In the genomic region with DNA sequence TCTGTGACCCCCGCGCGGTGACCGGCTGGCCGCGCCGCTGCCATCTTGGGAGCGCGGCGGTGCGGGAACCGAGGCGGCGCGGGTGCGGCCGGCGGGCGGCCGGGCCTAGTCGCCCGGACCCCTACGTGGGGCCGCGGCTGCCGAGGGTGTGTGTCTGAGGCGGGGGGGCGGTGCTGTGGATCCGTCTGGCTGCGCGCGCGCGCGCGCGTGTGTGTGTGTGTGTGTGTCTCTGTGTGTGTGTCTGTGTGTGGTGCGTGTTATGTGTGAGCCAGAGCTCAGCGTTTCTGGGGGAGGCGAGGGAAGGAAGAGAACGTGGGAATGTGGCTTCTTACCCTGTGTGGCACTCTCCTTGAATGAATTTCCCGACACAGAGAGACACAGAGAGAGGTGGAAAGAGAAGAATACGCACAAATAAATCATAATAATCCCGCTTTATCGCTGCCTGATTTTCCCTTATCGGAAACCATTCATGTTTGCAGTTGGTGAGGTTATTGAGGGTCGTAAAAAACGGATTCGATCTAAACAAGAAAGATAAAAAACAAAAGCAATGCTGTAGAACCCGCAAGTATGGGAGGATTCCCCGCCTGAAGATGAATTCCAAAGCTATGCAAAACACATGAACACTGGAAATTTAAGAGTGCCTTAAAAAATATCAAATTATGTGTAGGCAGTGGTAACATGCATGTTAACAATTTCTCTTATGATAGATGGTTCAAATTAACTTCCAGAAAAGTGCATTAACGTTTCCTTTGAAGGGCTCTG, we compare ENCODE assay signal across 10 cellular contexts. TPM values are rescaled to one million over a fixed set of nuclear protein-coding genes. Genes with fewer than 3 reads are reported as not detected.
DNase-seq lines count a peak whose midpoint lies in the region; ATAC-seq and TF ChIP-seq lines count a peak whose summit lies in the region.
"Had no signal": no experiment of that assay in that cellular context is flagged by ENCODE, and none has a peak within 500 bp of the region (broad histone marks: within the 10 kb centered on the region; RNA-seq: fewer than 3 reads in every experiment).

No MANE protein-coding gene starts in this region.

- peaks cover 75 to 83% of the 10 kb centered on the region in 2 donors for H3K27me3 Mint-ChIP-seq in CD8-positive, alpha-beta memory T cell
- peaks cover 65% of the 10 kb centered on the region for H3K27me3 Mint-ChIP-seq in nephron (ENCODE audit: low read depth)

- TF ChIP-seq CTCF in esophagus muscularis mucosa (IDR thresholded peaks at IDR 0.05) (no peak), nephron (IDR thresholded peaks at IDR 0.05; ENCODE audit: unreplicated experiment in 3 of 3) (no peak)

- peak overlapping the region in 6 of 7 donors; percentile 41 to 70 (median 58) for H3K4me3 Mint-ChIP-seq in CD8-positive, alpha-beta memory T cell
- H3K4me3 Mint-ChIP-seq in nephron: peak overlapping the region; percentile 95 to 96 (median 95)
- H3K4me3 Mint-ChIP-seq: HFFc6 had no signal

- POLR2A ChIA-PET in CD8-positive, alpha-beta memory T cell (lab: Charles Lee): no interaction called here

- H3K4me1 ChIP-seq in CD8-positive, alpha-beta memory T cell (ENCODE audit: insufficient read depth, low read length): peaks cover under 1% of the 10 kb centered on the region
- peaks cover 12 to 68% (median 60%) of the 10 kb centered on the region in 4 donors for H3K4me1 ChIP-seq in esophagus muscularis mucosa

- no peak for ATAC-seq in GM21390 (IDR thresholded peaks at IDR 0.05; ENCODE audit: unreplicated experiment)

- peaks cover 0 to 6% (median 4%) of the 10 kb centered on the region in 3 donors for H3K36me3 Mint-ChIP-seq in CD8-positive, alpha-beta memory T cell
- peaks cover 79% of the 10 kb centered on the region for H3K36me3 Mint-ChIP-seq in nephron (ENCODE audit: low read depth)

- no peaks in the 10 kb centered on the region for H3K36me3 ChIP-seq in CD8-positive, alpha-beta memory T cell (ENCODE audit: insufficient read depth, low read length)
- peaks cover 0 to 10% (median 3%) of the 10 kb centered on the region in 4 donors for H3K36me3 ChIP-seq in esophagus muscularis mucosa

- 50% methylated on average over 15 of the region's 52 CpGs for WGBS in esophagus muscularis mucosa

- CTCF ChIA-PET in CD8-positive, alpha-beta memory T cell (lab: Charles Lee): no interaction called here

- no peak for DNase-seq in CD8-positive, alpha-beta memory T cell
- DNase-seq in RKO (ENCODE audit: low spot score) (peak; percentile 50), esophagus muscularis mucosa (ENCODE audit: extremely low spot score) (peak; percentile 90), OCI-M1 (lab: John Stamatoyannopoulos, UW) (no peak), epidermal melanocyte (ENCODE audit: insufficient read length, low spot score) (no peak)
- DNase-seq in stimulated activated CD4-positive, alpha-beta T cell treated with anti-CD3 and anti-CD28 coated beads, Interleukin-2, amount 100 ng/mL, for 24 hours: no peak
- DNase-seq: DND-41, HFFc6 had no signal

- H3K4me3 ChIP-seq in CD8-positive, alpha-beta memory T cell (ENCODE audit: low read length): no peak overlapping the region
- peak overlapping the region; percentile 71 to 87 (median 76) for H3K4me3 ChIP-seq in esophagus muscularis mucosa

- H3K4me1 Mint-ChIP-seq in CD8-positive, alpha-beta memory T cell: peaks cover 18 to 26% (median 19%) of the 10 kb centered on the region in 3 donors
- H3K4me1 Mint-ChIP-seq in nephron: peaks cover 56% of the 10 kb centered on the region

- peak overlapping the region in 5 of 8 donors; percentile 41 to 82 (median 48) for H3K27ac Mint-ChIP-seq in CD8-positive, alpha-beta memory T cell
- peak overlapping the region; percentile 99 to 100 (median 99) for H3K27ac Mint-ChIP-seq in nephron
- H3K27ac Mint-ChIP-seq: HFFc6 had no signal

- intact Hi-C loops in esophagus muscularis mucosa (cut with DNase I): loop anchor here (10.0 kb wide), 1 partner anchor 326 kb away; no protein-coding TSS in a partner anchor

- no peak overlapping the region for H3K27ac ChIP-seq in CD8-positive, alpha-beta memory T cell (ENCODE audit: low read depth, low read length)
- peak overlapping the region; percentile 66 to 95 (median 91) for H3K27ac ChIP-seq in esophagus muscularis mucosa (replicated peaks in 1 of 4)

- TF ChIP-seq EP300 in esophagus muscularis mucosa (IDR thresholded peaks at IDR 0.05): no peak

- H3K9me3 ChIP-seq in CD8-positive, alpha-beta memory T cell (ENCODE audit: low read length): no peaks in the 10 kb centered on the region
- H3K9me3 ChIP-seq in esophagus muscularis mucosa: no peaks in the 10 kb centered on the region

- peaks cover 5 to 23% (median 10%) of the 10 kb centered on the region in 5 donors for H3K9me3 Mint-ChIP-seq in CD8-positive, alpha-beta memory T cell
- peaks cover 8% of the 10 kb centered on the region for H3K9me3 Mint-ChIP-seq in nephron

- TF ChIP-seq POLR2A in esophagus muscularis mucosa (IDR thresholded peaks at IDR 0.05; ENCODE audit: low read depth): no peak

- peaks cover 42% of the 10 kb centered on the region for H3K27me3 ChIP-seq in CD8-positive, alpha-beta memory T cell (ENCODE audit: insufficient read depth, low read length, poor library complexity, severe bottlenecking)
- peaks cover 0 to 26% (median 0%) of the 10 kb centered on the region in 4 donors for H3K27me3 ChIP-seq in esophagus muscularis mucosa

RNA-seq across cellular contexts. Expression of a gene that starts 5.7 kb away (rescaled TPM):
- not detected for total RNA-seq in CD8-positive, alpha-beta memory T cell
- not detected for polyA plus RNA-seq in CD8-positive, alpha-beta memory T cell
- total RNA-seq in esophagus muscularis mucosa: 10 to 100 TPM; 17.4 to 43.8 (median 40.6) TPM

RNA-seq across cellular contexts. Expression of a gene that starts 7.7 kb away (rescaled TPM):
- not detected for total RNA-seq in CD8-positive, alpha-beta memory T cell
- not detected for polyA plus RNA-seq in CD8-positive, alpha-beta memory T cell
- 10 to 100 TPM in 1 of 4 donors, 1 to 10 TPM in 3; 8.6 to 22.8 (median 9.5) TPM for total RNA-seq in esophagus muscularis mucosa

Comparison
In these comparisons a context has a peak if more than half of its experiments do, and no peak if none do; other contexts are left out.
1. DNase-seq: peak in RKO (single experiment) and esophagus muscularis mucosa (single experiment); none in CD8-positive, alpha-beta memory T cell (0 of 5), OCI-M1 (single experiment), epidermal melanocyte (single experiment) and stimulated activated CD4-positive, alpha-beta T cell treated with anti-CD3 and anti-CD28 coated beads, Interleukin-2, amount 100 ng/mL, for 24 hours (0 of 2).
2. RNA of a gene that starts 5.7 kb away (total RNA-seq): 17.4 to 43.8 TPM in esophagus muscularis mucosa; not detected in CD8-positive, alpha-beta memory T cell; every median in the first group is over 10 times any median in the second.
3. RNA of a gene that starts 7.7 kb away (total RNA-seq): 8.6 to 22.8 TPM in esophagus muscularis mucosa; not detected in CD8-positive, alpha-beta memory T cell; every median in the first group is over 4 times any median in the second.